Comparison of ENCODE assay signal across 24 cellular contexts in the genomic region with DNA sequence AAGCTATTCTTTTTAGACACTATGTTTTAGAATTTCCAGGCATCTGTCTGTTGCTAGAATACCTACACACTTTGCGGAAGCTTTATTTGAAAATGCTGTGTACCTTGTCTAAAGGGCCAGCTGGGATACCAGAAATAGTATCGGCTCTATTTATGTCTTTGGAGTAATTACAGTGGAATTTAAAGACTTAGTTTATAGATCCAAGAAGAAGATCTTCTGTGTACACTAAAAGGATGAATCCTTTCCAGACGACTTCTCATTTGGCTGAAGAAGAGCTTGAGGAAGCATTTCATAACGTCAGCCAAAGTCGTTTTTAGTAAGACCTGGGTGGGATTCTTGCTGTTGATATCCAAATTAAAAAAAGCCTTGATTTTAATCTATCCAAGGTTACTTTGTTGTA.
"Had no signal": no experiment of that assay in that cellular context is flagged by ENCODE, and none has a peak within 500 bp of the region (broad histone marks: within the 10 kb centered on the region; RNA-seq: fewer than 3 reads in every experiment).

No MANE protein-coding gene starts in this region.

- H3K4me3 ChIP-seq: body of pancreas, cardiac muscle cell, gastroesophageal sphincter, lung, skin epidermis, stomach, transverse colon, uterus had no signal

- H3K9ac ChIP-seq: parathyroid adenoma had no signal

- H3K27ac Mint-ChIP-seq: activated CD4-positive, alpha-beta memory T cell treated with anti-CD3 and anti-CD28 coated beads, Interleukin-2, amount 10 ng/mL, durations not matched to agents 7 days and 5 days; activated CD4-positive, alpha-beta T cell treated with anti-CD3 and anti-CD28 coated beads, Interleukin-2, amount 10 ng/mL, durations not matched to agents 24 days and 14 days; activated naive CD4-positive, alpha-beta T cell treated with anti-CD3 and anti-CD28 coated beads for 36 hours; activated T-cell treated with anti-CD3 and anti-CD28 coated beads, Interleukin-2, amount 50 U/mL, for 72 hours; natural killer cell treated with Interleukin-12 subunit alpha and Interleukin-12 subunit beta and Interleukin-15 and Interleukin-18, amount 100 ng/mL, for 72 hours; stimulated activated memory B cell treated with anti-CD40 and anti-IgM and Interleukin-4, amounts not matched to agents 10 μg/mL and 1 μg/mL and 100 μg/mL, for 72 hours; T-helper 17 cell had no signal

- H3K36me3 ChIP-seq: cardiac muscle cell, gastroesophageal sphincter, neutrophil, stomach, transverse colon, uterus had no signal

- H3K27me3 ChIP-seq: body of pancreas, cardiac muscle cell, gastroesophageal sphincter, neutrophil, stomach, transverse colon, uterus had no signal

- ATAC-seq: activated T-cell treated with anti-CD3 and anti-CD28 coated beads, Interleukin-2, amount 50 U/mL, for 72 hours; body of pancreas; gastroesophageal sphincter; left lobe of liver; natural killer cell treated with Interleukin-12 subunit alpha and Interleukin-12 subunit beta and Interleukin-15 and Interleukin-18, amount 100 ng/mL, for 72 hours; right cardiac atrium; stimulated activated memory B cell treated with anti-CD40 and anti-IgM and Interleukin-4, amounts not matched to agents 10 μg/mL and 1 μg/mL and 100 μg/mL, for 72 hours; T-helper 17 cell had no signal

- H3K4me1 Mint-ChIP-seq: activated CD4-positive, alpha-beta memory T cell treated with anti-CD3 and anti-CD28 coated beads, Interleukin-2, amount 10 ng/mL, durations not matched to agents 7 days and 5 days; activated CD4-positive, alpha-beta T cell treated with anti-CD3 and anti-CD28 coated beads, Interleukin-2, amount 10 ng/mL, durations not matched to agents 24 days and 14 days; stimulated activated memory B cell treated with anti-CD40 and anti-IgM and Interleukin-4, amounts not matched to agents 10 μg/mL and 1 μg/mL and 100 μg/mL, for 72 hours; T-helper 17 cell had no signal

- H3K79me2 ChIP-seq: parathyroid adenoma had no signal

- DNase-seq: activated CD4-positive, alpha-beta memory T cell treated with anti-CD3 and anti-CD28 coated beads, Interleukin-2, amount 10 ng/mL, durations not matched to agents 7 days and 5 days; activated CD4-positive, alpha-beta T cell treated with anti-CD3 and anti-CD28 coated beads, Interleukin-2, amount 10 ng/mL, durations not matched to agents 24 days and 14 days; activated effector memory CD4-positive, alpha-beta T cell treated with Interleukin-2 at 50 U/mL for 16 hours; activated naive CD4-positive, alpha-beta T cell treated with anti-CD3 and anti-CD28 coated beads for 36 hours; activated T-cell treated with anti-CD3 and anti-CD28 coated beads, Interleukin-2, amount 50 U/mL, for 72 hours; body of pancreas; head of caudate nucleus; kidney; right cardiac atrium; stimulated activated CD4-positive, alpha-beta T cell treated with anti-CD3 and anti-CD28 coated beads, Interleukin-2, amount 100 ng/mL, for 24 hours; stomach; SW 1271; T-helper 17 cell; transverse colon; uterus had no signal

- H2AFZ ChIP-seq: parathyroid adenoma had no signal

- H3K36me3 Mint-ChIP-seq: natural killer cell treated with Interleukin-12 subunit alpha and Interleukin-12 subunit beta and Interleukin-15 and Interleukin-18, amount 100 ng/mL, for 72 hours; stimulated activated memory B cell treated with anti-CD40 and anti-IgM and Interleukin-4, amounts not matched to agents 10 μg/mL and 1 μg/mL and 100 μg/mL, for 72 hours had no signal

- H3K4me3 Mint-ChIP-seq: activated CD4-positive, alpha-beta memory T cell treated with anti-CD3 and anti-CD28 coated beads, Interleukin-2, amount 10 ng/mL, durations not matched to agents 7 days and 5 days; activated CD4-positive, alpha-beta T cell treated with anti-CD3 and anti-CD28 coated beads, Interleukin-2, amount 10 ng/mL, durations not matched to agents 24 days and 14 days; activated naive CD4-positive, alpha-beta T cell treated with anti-CD3 and anti-CD28 coated beads for 36 hours; activated T-cell treated with anti-CD3 and anti-CD28 coated beads, Interleukin-2, amount 50 U/mL, for 72 hours; natural killer cell treated with Interleukin-12 subunit alpha and Interleukin-12 subunit beta and Interleukin-15 and Interleukin-18, amount 100 ng/mL, for 72 hours; stimulated activated memory B cell treated with anti-CD40 and anti-IgM and Interleukin-4, amounts not matched to agents 10 μg/mL and 1 μg/mL and 100 μg/mL, for 72 hours; T-helper 17 cell had no signal

- H3K27ac ChIP-seq: body of pancreas, cardiac muscle cell, neutrophil, parathyroid adenoma, skin epidermis, stomach, transverse colon, uterus had no signal

- H3K9me3 Mint-ChIP-seq: activated CD4-positive, alpha-beta T cell treated with anti-CD3 and anti-CD28 coated beads, Interleukin-2, amount 10 ng/mL, durations not matched to agents 24 days and 14 days had no signal

- H3K9me3 ChIP-seq: body of pancreas, gastroesophageal sphincter, neutrophil, stomach, transverse colon, uterus had no signal

- H3K4me1 ChIP-seq: body of pancreas, parathyroid adenoma, transverse colon, uterus had no signal

- H3K27me3 Mint-ChIP-seq: activated CD4-positive, alpha-beta memory T cell treated with anti-CD3 and anti-CD28 coated beads, Interleukin-2, amount 10 ng/mL, durations not matched to agents 7 days and 5 days; activated CD4-positive, alpha-beta T cell treated with anti-CD3 and anti-CD28 coated beads, Interleukin-2, amount 10 ng/mL, durations not matched to agents 24 days and 14 days; natural killer cell treated with Interleukin-12 subunit alpha and Interleukin-12 subunit beta and Interleukin-15 and Interleukin-18, amount 100 ng/mL, for 72 hours; T-helper 17 cell had no signal
